In genomic region chr9:83312543-83312942, GRCh38 we compare ENCODE assay signal across 16 cellular contexts.
"Had no signal": no experiment of that assay in that cellular context is flagged by ENCODE, and none has a peak within 500 bp of the region (broad histone marks: within the 10 kb centered on the region; RNA-seq: fewer than 3 reads in every experiment).

No MANE protein-coding gene starts in this region.

- ATAC-seq: activated CD8-positive, alpha-beta memory T cell treated with anti-CD3 and anti-CD28 coated beads, Interleukin-2, amount 10 ng/mL, durations not matched to agents 7 days and 5 days; body of pancreas; lower lobe of right lung had no signal

- H3K27me3 ChIP-seq: body of pancreas, neutrophil, thyroid gland had no signal

- H3K27ac ChIP-seq: body of pancreas, lower lobe of right lung, neutrophil, thyroid gland had no signal

- FAIRE-seq: urothelium cell line had no signal

- H3K9me3 ChIP-seq: body of pancreas, lower lobe of right lung, neutrophil, thyroid gland had no signal

- H3K4me1 ChIP-seq: body of pancreas, lower lobe of right lung had no signal

- H3K36me3 ChIP-seq: thyroid gland had no signal

- H3K4me3 ChIP-seq: body of pancreas, lower lobe of right lung, thyroid gland had no signal

- DNase-seq: activated CD4-positive, alpha-beta T cell treated with anti-CD3 and anti-CD28 coated beads for 1 hour; activated CD4-positive, alpha-beta T cell treated with anti-CD3 and anti-CD28 coated beads, Interleukin-2, amount 50 U/mL, for 48 hours; activated CD8-positive, alpha-beta memory T cell treated with anti-CD3 and anti-CD28 coated beads, Interleukin-2, amount 10 ng/mL, durations not matched to agents 7 days and 5 days; activated effector memory CD4-positive, alpha-beta T cell treated with Interleukin-2 at 50 U/mL for 16 hours; activated T-cell treated with anti-CD3 and anti-CD28 coated beads, Interleukin-2, amount 50 U/mL, for 24 hours; cortex of kidney; effector memory CD4-positive, alpha-beta T cell; erythroblast; hippocampal formation; lower lobe of right lung; midbrain; naive B cell; thyroid gland had no signal
